Comparison of ENCODE assay signal across 1 cellular context in genomic region chr11:135074397-135074998, GRCh38.
TF ChIP-seq lines count a peak whose summit lies in the region.

No MANE protein-coding gene starts in this region.

TF ChIP-seq in H1, 55 proteins besides CTCF, POLR2A, EP300 and RAD21 (continued from another document):
- TF ChIP-seq SP4 (IDR thresholded peaks at IDR 0.05; ENCODE audit: low read length): no peak
- TF ChIP-seq, protein P1, sequence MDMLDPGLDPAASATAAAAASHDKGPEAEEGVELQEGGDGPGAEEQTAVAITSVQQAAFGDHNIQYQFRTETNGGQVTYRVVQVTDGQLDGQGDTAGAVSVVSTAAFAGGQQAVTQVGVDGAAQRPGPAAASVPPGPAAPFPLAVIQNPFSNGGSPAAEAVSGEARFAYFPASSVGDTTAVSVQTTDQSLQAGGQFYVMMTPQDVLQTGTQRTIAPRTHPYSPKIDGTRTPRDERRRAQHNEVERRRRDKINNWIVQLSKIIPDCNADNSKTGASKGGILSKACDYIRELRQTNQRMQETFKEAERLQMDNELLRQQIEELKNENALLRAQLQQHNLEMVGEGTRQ (IDR thresholded peaks at IDR 0.05; ENCODE audit: low read length): no peak
- no peak for TF ChIP-seq MAX (IDR thresholded peaks at IDR 0.05)
- no peak for TF ChIP-seq EGR1 (IDR thresholded peaks at IDR 0.05; ENCODE audit: borderline replicate concordance, low read depth, low read length)
- TF ChIP-seq POLR2AphosphoS5 (IDR thresholded peaks at IDR 0.05; ENCODE audit: low read depth, low read length): no peak
- TF ChIP-seq RBBP5 (IDR thresholded peaks at IDR 0.05; ENCODE audit: borderline replicate concordance, low read depth, low read length): no peak
- no peak for TF ChIP-seq YY1 (IDR thresholded peaks at IDR 0.05; ENCODE audit: low read depth, low read length)
- no peak for TF ChIP-seq CHD2 (IDR thresholded peaks at IDR 0.05; ENCODE audit: low read length)
